ENCODE assay signal across 19 cellular contexts in the genomic region with DNA sequence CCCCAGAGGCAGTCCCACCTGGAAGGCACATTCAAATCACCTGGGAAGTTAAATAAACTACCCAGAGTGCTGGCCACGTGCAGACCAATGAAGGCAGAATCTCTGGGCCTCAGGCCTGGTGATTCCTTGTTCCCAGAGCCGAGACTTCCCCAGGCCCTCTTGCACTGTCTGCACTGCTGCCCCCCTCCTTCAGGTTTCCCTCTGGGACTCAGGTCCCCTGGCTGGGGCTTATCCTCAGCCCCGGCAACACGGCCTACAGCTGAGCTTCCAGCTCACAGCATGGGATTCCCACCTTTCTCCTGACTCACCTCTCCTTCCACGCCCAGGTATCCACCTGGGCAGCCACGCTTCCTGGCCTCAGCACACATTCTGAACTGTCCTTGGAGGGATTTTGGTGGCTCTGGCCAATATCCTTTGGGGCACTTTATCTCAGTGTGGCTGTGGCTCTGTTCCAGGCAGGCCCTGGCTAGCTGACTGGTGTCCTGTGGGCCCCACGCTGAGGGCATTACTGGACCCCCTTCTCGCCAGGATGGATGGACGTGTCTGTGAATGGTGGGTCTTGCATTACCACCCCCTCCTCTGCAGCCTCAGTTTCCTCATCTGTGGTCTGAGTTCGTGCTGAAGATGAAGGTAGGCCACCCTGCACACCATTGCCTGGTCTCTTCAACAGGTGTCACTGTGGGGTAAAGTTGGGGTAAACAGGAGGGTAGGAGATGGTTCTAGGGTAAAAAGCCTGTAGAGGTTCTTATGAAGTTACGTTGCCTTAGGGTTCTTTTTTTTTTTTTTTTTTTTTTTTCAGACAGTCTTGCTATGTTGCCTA.
DNase-seq lines count a peak whose midpoint lies in the region; ATAC-seq, FAIRE-seq and TF ChIP-seq lines count a peak whose summit lies in the region.
"Had no signal": no experiment of that assay in that cellular context is flagged by ENCODE, and none has a peak within 500 bp of the region (broad histone marks: within the 10 kb centered on the region; RNA-seq: fewer than 3 reads in every experiment).

No MANE protein-coding gene starts in this region.

- H4K91ac ChIP-seq in H1 (replicated peaks; ENCODE audit: insufficient read length, low read length), result peak overlapping the region; percentile 27

- no peak overlapping the region for H3K27ac Mint-ChIP-seq in activated naive CD8-positive, alpha-beta T cell treated with anti-CD3 and anti-CD28 coated beads for 36 hours
- H3K27ac Mint-ChIP-seq in activated naive CD8-positive, alpha-beta T cell treated with anti-CD3 and anti-CD28 coated beads, Interleukin-2, amount 50 U/mL, for 24 hours, result no peak overlapping the region
- peak overlapping the region; percentile 15 for H3K27ac Mint-ChIP-seq in progenitor cell of endocrine pancreas
- H3K27ac Mint-ChIP-seq: CD4-positive, alpha-beta T cell; GM23338 had no signal

- H3K27me3 ChIP-seq in H1 (replicated peaks in 1 of 4; ENCODE audit: control insufficient read depth in 3 of 4, extremely low read depth in 1 of 4, insufficient read depth in 3 of 4, low read length in 3 of 4), result peaks cover 0 to 3% (median 0%) of the 10 kb centered on the region in 4 experiments; a peak in 1 of 7 replicates
- H3K27me3 ChIP-seq: BE2C, SJCRH30 had no signal

- H3K36me3 ChIP-seq in H1 (ENCODE audit: control insufficient read depth in 2 of 4, insufficient read depth in 4 of 4, low read length in 3 of 4), result no peaks in the 10 kb centered on the region
- H3K36me3 ChIP-seq: BE2C, SJCRH30 had no signal

- TF ChIP-seq POLR2A in NB4 (IDR thresholded peaks at IDR 0.05; ENCODE audit: extremely low read depth, insufficient read length), result no peak
- no peak for TF ChIP-seq POLR2A in H1 (IDR thresholded peaks at IDR 0.05; ENCODE audit: control extremely low read depth in 1 of 2, low read depth in 2 of 2, low read length in 2 of 2)

- peak overlapping the region; percentile 15 for H3K4me3 Mint-ChIP-seq in activated naive CD8-positive, alpha-beta T cell treated with anti-CD3 and anti-CD28 coated beads for 36 hours
- H3K4me3 Mint-ChIP-seq in activated naive CD8-positive, alpha-beta T cell treated with anti-CD3 and anti-CD28 coated beads, Interleukin-2, amount 50 U/mL, for 24 hours, result no peak overlapping the region
- H3K4me3 Mint-ChIP-seq in progenitor cell of endocrine pancreas (ENCODE audit: low read depth), result no peak overlapping the region
- H3K4me3 Mint-ChIP-seq: CD4-positive, alpha-beta T cell; GM23338 had no signal

- H4K20me1 ChIP-seq in H1 (replicated peaks in 1 of 2; ENCODE audit: control insufficient read depth in 1 of 2, insufficient read depth in 2 of 2, low read length in 2 of 2), result peaks cover 0 to 1% of the 10 kb centered on the region in 2 experiments

- no peaks in the 10 kb centered on the region for H3K79me2 ChIP-seq in H1 (ENCODE audit: control insufficient read depth in 1 of 2, insufficient read depth in 2 of 2, low read length in 2 of 2)

- no peak overlapping the region for H2BK5ac ChIP-seq in H1 (ENCODE audit: low read depth, low read length)

- no peak overlapping the region for H3K4me2 ChIP-seq in H1 (ENCODE audit: insufficient read depth in 1 of 2, low read depth in 2 of 2, low read length in 2 of 2)
- H3K4me2 ChIP-seq: GM23338 had no signal

- H3K4me3 ChIP-seq in NB4 (ENCODE audit: low read depth, low read length) (no peak overlapping the region), H1 (ENCODE audit: extremely low read depth in 1 of 4, insufficient read depth in 2 of 4, low read depth in 3 of 4, low read length in 4 of 4) (no peak overlapping the region)
- H3K4me3 ChIP-seq: GM23338, SJCRH30 had no signal

- no peak overlapping the region for H2AK5ac ChIP-seq in H1 (ENCODE audit: low read depth, low read length)

- no peak overlapping the region for H2BK15ac ChIP-seq in H1 (ENCODE audit: low read length)

- WGBS in H1 (ENCODE audit: extremely low coverage in 1 of 2, insufficient coverage in 1 of 2, insufficient read length in 1 of 2, insufficient replicate concordance in 2 of 2, low coverage in 1 of 2, low lambda C conversion rate in 2 of 2, missing lambda C conversion rate in 1 of 2), 2 experiments, result 90% methylated on average over 11 of the region's 11 CpGs; no CpG with 5 or more reads in 1 of the 2 experiments

- no peaks in the 10 kb centered on the region for H3K4me1 ChIP-seq in H1 (replicated peaks in 1 of 4; ENCODE audit: control insufficient read depth in 3 of 4, insufficient read depth in 4 of 4, low read length in 3 of 4)
- H3K4me1 ChIP-seq: BE2C had no signal

- no peak for ATAC-seq in activated naive CD8-positive, alpha-beta T cell treated with anti-CD3 and anti-CD28 coated beads, Interleukin-2, amount 50 U/mL, for 24 hours
- ATAC-seq in HG02642 (IDR thresholded peaks at IDR 0.05; ENCODE audit: poor library complexity, unreplicated experiment), result no peak
- ATAC-seq: GM23338 had no signal

- no peak overlapping the region for H3K14ac ChIP-seq in H1 (ENCODE audit: insufficient read length)

- H3K9me3 Mint-ChIP-seq in activated naive CD8-positive, alpha-beta T cell treated with anti-CD3 and anti-CD28 coated beads for 36 hours, result no peaks in the 10 kb centered on the region
- H3K9me3 Mint-ChIP-seq in activated naive CD8-positive, alpha-beta T cell treated with anti-CD3 and anti-CD28 coated beads, Interleukin-2, amount 50 U/mL, for 24 hours, result no peaks in the 10 kb centered on the region
- peaks cover 4% of the 10 kb centered on the region for H3K9me3 Mint-ChIP-seq in progenitor cell of endocrine pancreas (ENCODE audit: low read depth)
- H3K9me3 Mint-ChIP-seq: CD4-positive, alpha-beta T cell; GM23338 had no signal

- FAIRE-seq in H1 (lab: Jason Lieb, UNC), result no peak

- H3K36me3 Mint-ChIP-seq in activated naive CD8-positive, alpha-beta T cell treated with anti-CD3 and anti-CD28 coated beads for 36 hours, result no peaks in the 10 kb centered on the region
- H3K36me3 Mint-ChIP-seq in activated naive CD8-positive, alpha-beta T cell treated with anti-CD3 and anti-CD28 coated beads, Interleukin-2, amount 50 U/mL, for 24 hours (ENCODE audit: low read depth), result no peaks in the 10 kb centered on the region
- H3K36me3 Mint-ChIP-seq in progenitor cell of endocrine pancreas (ENCODE audit: insufficient read depth), result no peaks in the 10 kb centered on the region

- H2BK12ac ChIP-seq in H1 (ENCODE audit: low read depth, low read length), result peak overlapping the region; percentile 27; the same call in 1 of the 2 replicates

- TF ChIP-seq RAD21 in H1 (IDR thresholded peaks at IDR 0.05 in 1 of 2, conservative IDR thresholded peaks at IDR 0.05 in 1 of 2; ENCODE audit: low read depth in 2 of 2, low read length in 2 of 2), result peak in 1 of 2 experiments; percentile 29; a peak in 2 of 4 replicates

- no peak overlapping the region for H3K56ac ChIP-seq in H1 (replicated peaks; ENCODE audit: insufficient read length, low read depth, low read length)

- no peak overlapping the region for H3K9ac ChIP-seq in H1 (replicated peaks in 1 of 4; ENCODE audit: extremely low read depth in 1 of 4, low read depth in 3 of 4, low read length in 3 of 4)

- TF ChIP-seq EP300 in H1 (IDR thresholded peaks at IDR 0.05; ENCODE audit: borderline replicate concordance in 1 of 2, low read depth in 2 of 2, low read length in 2 of 2), result no peak

- H3K4ac ChIP-seq in H1 (replicated peaks; ENCODE audit: insufficient read length, low read depth, low read length), result no peak overlapping the region

- no peaks in the 10 kb centered on the region for H3K23me2 ChIP-seq in H1 (ENCODE audit: low read depth, low read length)

- no peak overlapping the region for H2BK20ac ChIP-seq in H1 (ENCODE audit: low read length)

- H2AFZ ChIP-seq in H1 (ENCODE audit: low read length), result no peak overlapping the region
- H2AFZ ChIP-seq: GM23338 had no signal

- no peaks in the 10 kb centered on the region for H3K4me1 Mint-ChIP-seq in activated naive CD8-positive, alpha-beta T cell treated with anti-CD3 and anti-CD28 coated beads for 36 hours
- no peaks in the 10 kb centered on the region for H3K4me1 Mint-ChIP-seq in activated naive CD8-positive, alpha-beta T cell treated with anti-CD3 and anti-CD28 coated beads, Interleukin-2, amount 50 U/mL, for 24 hours
- H3K4me1 Mint-ChIP-seq in progenitor cell of endocrine pancreas (ENCODE audit: low read depth), result no peaks in the 10 kb centered on the region
- H3K4me1 Mint-ChIP-seq: GM23338 had no signal

- H4K8ac ChIP-seq in H1 (ENCODE audit: extremely low read depth, insufficient read depth, low read length), result no peak overlapping the region; the same call in 1 of the 2 replicates

- no peak overlapping the region for H3K23ac ChIP-seq in H1 (ENCODE audit: insufficient read length)

- peaks cover 26% of the 10 kb centered on the region for H3K27me3 Mint-ChIP-seq in activated naive CD8-positive, alpha-beta T cell treated with anti-CD3 and anti-CD28 coated beads for 36 hours
- peaks cover 3% of the 10 kb centered on the region for H3K27me3 Mint-ChIP-seq in activated naive CD8-positive, alpha-beta T cell treated with anti-CD3 and anti-CD28 coated beads, Interleukin-2, amount 50 U/mL, for 24 hours
- H3K27me3 Mint-ChIP-seq in progenitor cell of endocrine pancreas, result peaks cover 44% of the 10 kb centered on the region

- CTCF ChIA-PET in H1 (lab: Charles Lee; ENCODE audit: partially characterized antibody), result interaction anchor here (0.6 to 1.6 kb wide), 11 partner anchors 8 to 453 kb away, joined by 3 to 6 read pairs (median 4); no protein-coding TSS in a partner anchor

- POLR2A ChIA-PET in H1 (lab: Charles Lee; ENCODE audit: partially characterized antibody), result interaction anchor here (0.6 to 0.9 kb wide), 3 partner anchors 15 to 650 kb away, joined by 3 to 4 read pairs (median 3); no protein-coding TSS in a partner anchor

- H2BK120ac ChIP-seq in H1 (replicated peaks; ENCODE audit: low read depth, low read length), result no peak overlapping the region

- no peaks in the 10 kb centered on the region for H3K79me1 ChIP-seq in H1 (ENCODE audit: low read depth, low read length)

- no peak overlapping the region for H3K18ac ChIP-seq in H1 (ENCODE audit: extremely low read depth, low read length)

- TF ChIP-seq CTCF in NB4 (IDR thresholded peaks at IDR 0.05; ENCODE audit: low read depth, low read length) (peak; percentile 14), H1 (IDR thresholded peaks at IDR 0.05; ENCODE audit: control extremely low read depth in 1 of 3, insufficient read depth in 1 of 3, low read depth in 1 of 3, low read length in 3 of 3) (peak in 1 of 3 experiments; percentile 6; a peak in 1 of 4 replicates), progenitor cell of endocrine pancreas (IDR thresholded peaks at IDR 0.05; ENCODE audit: unreplicated experiment) (no peak)

- no peak for DNase-seq in activated naive CD8-positive, alpha-beta T cell treated with anti-CD3 and anti-CD28 coated beads for 36 hours
- no peak for DNase-seq in activated naive CD8-positive, alpha-beta T cell treated with anti-CD3 and anti-CD28 coated beads, Interleukin-2, amount 50 U/mL, for 24 hours
- DNase-seq in NB4 (ENCODE audit: low read depth) (no peak), H1 (ENCODE audit: low read depth in 1 of 2, low spot score in 2 of 2) (no peak), progenitor cell of endocrine pancreas (ENCODE audit: low spot score, unreplicated experiment) (no peak), HUDEP-2 (lab: John Stamatoyannopoulos, UW; ENCODE audit: unreplicated experiment in 76 of 76) (no peak), mucosa of gallbladder (ENCODE audit: low spot score) (no peak)
- DNase-seq: 8988T; BE2C; Calu3; CD4-positive, alpha-beta T cell; DMS53; NCI-H1417 treated with DMSO at 0.1 percent for 48 hours; NCI-H1930; NCI-H526 treated with DMSO at 0.1 percent for 48 hours; OCI-M1 had no signal

- H3K9me3 ChIP-seq in H1 (ENCODE audit: insufficient read depth in 2 of 2, low read depth in 1 of 2, low read length in 1 of 2), result no peaks in the 10 kb centered on the region
- H3K9me3 ChIP-seq: BE2C, SJCRH30 had no signal

- no peak overlapping the region for H3K27ac ChIP-seq in H1 (ENCODE audit: low read depth, low read length)
- H3K27ac ChIP-seq: SJCRH30 had no signal

- H4K5ac ChIP-seq in H1 (ENCODE audit: insufficient read length, low read depth, low read length), result no peak overlapping the region
